In genomic region chr19:4112367-4112766, GRCh38 we compare ENCODE assay signal across 17 cellular contexts. TPM values are rescaled to one million over a fixed set of nuclear protein-coding genes. Genes with fewer than 3 reads are reported as not detected.
A peak's percentile ranks its signal among the peaks of the same experiment; 100 is the strongest.
DNase-seq lines count a peak whose midpoint lies in the region; ATAC-seq and TF ChIP-seq lines count a peak whose summit lies in the region.
"Had no signal": no experiment of that assay in that cellular context is flagged by ENCODE, and none has a peak within 500 bp of the region (broad histone marks: within the 10 kb centered on the region; RNA-seq: fewer than 3 reads in every experiment).

No MANE protein-coding gene starts in this region.

- H3K9me3 Mint-ChIP-seq in activated CD8-positive, alpha-beta T cell treated with anti-CD3 and anti-CD28 coated beads, Interleukin-2, amount 10 ng/mL, durations not matched to agents 7 days and 5 days (ENCODE audit: insufficient read depth), result no peaks in the 10 kb centered on the region
- no peaks in the 10 kb centered on the region for H3K9me3 Mint-ChIP-seq in activated CD8-positive, alpha-beta T cell treated with anti-CD3 and anti-CD28 coated beads for 36 hours
- no peaks in the 10 kb centered on the region for H3K9me3 Mint-ChIP-seq in stimulated activated memory B cell treated with anti-CD40 and anti-IgM and Interleukin-4, amounts not matched to agents 10 μg/mL and 1 μg/mL and 100 μg/mL, for 72 hours
- H3K9me3 Mint-ChIP-seq in activated naive CD4-positive, alpha-beta T cell treated with anti-CD3 and anti-CD28 coated beads for 36 hours, result no peaks in the 10 kb centered on the region

- peak overlapping the region; percentile 42 for H3K27ac Mint-ChIP-seq in activated CD8-positive, alpha-beta T cell treated with anti-CD3 and anti-CD28 coated beads, Interleukin-2, amount 10 ng/mL, durations not matched to agents 7 days and 5 days
- no peak overlapping the region for H3K27ac Mint-ChIP-seq in activated CD8-positive, alpha-beta T cell treated with anti-CD3 and anti-CD28 coated beads for 36 hours
- peak overlapping the region; percentile 39 for H3K27ac Mint-ChIP-seq in T-helper 17 cell
- H3K27ac Mint-ChIP-seq in stimulated activated memory B cell treated with anti-CD40 and anti-IgM and Interleukin-4, amounts not matched to agents 10 μg/mL and 1 μg/mL and 100 μg/mL, for 72 hours, result peak overlapping the region; percentile 97
- no peak overlapping the region for H3K27ac Mint-ChIP-seq in activated naive CD4-positive, alpha-beta T cell treated with anti-CD3 and anti-CD28 coated beads for 36 hours

- CTCF ChIA-PET in activated CD8-positive, alpha-beta T cell treated with anti-CD3 and anti-CD28 coated beads, Interleukin-2, amount 10 ng/mL, durations not matched to agents 7 days and 5 days (lab: Charles Lee), result interaction anchor here (1.4 kb wide), 1 partner anchor 27 kb away, joined by 6 read pairs; no protein-coding TSS in a partner anchor
- CTCF ChIA-PET in activated CD8-positive, alpha-beta T cell treated with anti-CD3 and anti-CD28 coated beads for 36 hours (lab: Charles Lee), result no interaction called here
- CTCF ChIA-PET in activated naive CD4-positive, alpha-beta T cell treated with anti-CD3 and anti-CD28 coated beads for 36 hours (lab: Charles Lee), result no interaction called here

- H3K4me3 Mint-ChIP-seq in activated CD8-positive, alpha-beta T cell treated with anti-CD3 and anti-CD28 coated beads, Interleukin-2, amount 10 ng/mL, durations not matched to agents 7 days and 5 days, result no peak overlapping the region
- H3K4me3 Mint-ChIP-seq in activated CD8-positive, alpha-beta T cell treated with anti-CD3 and anti-CD28 coated beads for 36 hours, result no peak overlapping the region
- no peak overlapping the region for H3K4me3 Mint-ChIP-seq in T-helper 17 cell
- no peak overlapping the region for H3K4me3 Mint-ChIP-seq in stimulated activated memory B cell treated with anti-CD40 and anti-IgM and Interleukin-4, amounts not matched to agents 10 μg/mL and 1 μg/mL and 100 μg/mL, for 72 hours
- H3K4me3 Mint-ChIP-seq in activated naive CD4-positive, alpha-beta T cell treated with anti-CD3 and anti-CD28 coated beads for 36 hours, result no peak overlapping the region

- peaks cover 86% of the 10 kb centered on the region for H3K4me1 Mint-ChIP-seq in activated CD8-positive, alpha-beta T cell treated with anti-CD3 and anti-CD28 coated beads, Interleukin-2, amount 10 ng/mL, durations not matched to agents 7 days and 5 days (ENCODE audit: low read depth)
- H3K4me1 Mint-ChIP-seq in activated CD8-positive, alpha-beta T cell treated with anti-CD3 and anti-CD28 coated beads for 36 hours (ENCODE audit: low read depth), result peaks cover 58% of the 10 kb centered on the region
- peaks cover 39% of the 10 kb centered on the region for H3K4me1 Mint-ChIP-seq in T-helper 17 cell
- peaks cover 89% of the 10 kb centered on the region for H3K4me1 Mint-ChIP-seq in stimulated activated memory B cell treated with anti-CD40 and anti-IgM and Interleukin-4, amounts not matched to agents 10 μg/mL and 1 μg/mL and 100 μg/mL, for 72 hours
- H3K4me1 Mint-ChIP-seq in activated naive CD4-positive, alpha-beta T cell treated with anti-CD3 and anti-CD28 coated beads for 36 hours (ENCODE audit: low read depth), result peaks cover 48% of the 10 kb centered on the region

- H3K27me3 Mint-ChIP-seq in activated CD8-positive, alpha-beta T cell treated with anti-CD3 and anti-CD28 coated beads, Interleukin-2, amount 10 ng/mL, durations not matched to agents 7 days and 5 days (ENCODE audit: low read depth), result no peaks in the 10 kb centered on the region
- no peaks in the 10 kb centered on the region for H3K27me3 Mint-ChIP-seq in activated CD8-positive, alpha-beta T cell treated with anti-CD3 and anti-CD28 coated beads for 36 hours
- H3K27me3 Mint-ChIP-seq in T-helper 17 cell, result no peaks in the 10 kb centered on the region
- no peaks in the 10 kb centered on the region for H3K27me3 Mint-ChIP-seq in stimulated activated memory B cell treated with anti-CD40 and anti-IgM and Interleukin-4, amounts not matched to agents 10 μg/mL and 1 μg/mL and 100 μg/mL, for 72 hours
- H3K27me3 Mint-ChIP-seq in activated naive CD4-positive, alpha-beta T cell treated with anti-CD3 and anti-CD28 coated beads for 36 hours (ENCODE audit: low read depth), result no peaks in the 10 kb centered on the region

- intact Hi-C loops in activated CD8-positive, alpha-beta T cell treated with anti-CD3 and anti-CD28 coated beads for 36 hours (cut with micrococcal nuclease), result no loop called here
- intact Hi-C loops in activated naive CD4-positive, alpha-beta T cell treated with anti-CD3 and anti-CD28 coated beads for 36 hours (cut with micrococcal nuclease), result no loop called here

- no peaks in the 10 kb centered on the region for H3K9me3 ChIP-seq in T-helper 17 cell (ENCODE audit: control insufficient read depth, low read length, poor library complexity, severe bottlenecking)

- ATAC-seq in activated CD8-positive, alpha-beta T cell treated with anti-CD3 and anti-CD28 coated beads, Interleukin-2, amount 10 ng/mL, durations not matched to agents 7 days and 5 days, result no peak
- ATAC-seq in activated CD8-positive, alpha-beta T cell treated with anti-CD3 and anti-CD28 coated beads for 36 hours, result no peak
- no peak for ATAC-seq in T-helper 17 cell
- ATAC-seq in stimulated activated memory B cell treated with anti-CD40 and anti-IgM and Interleukin-4, amounts not matched to agents 10 μg/mL and 1 μg/mL and 100 μg/mL, for 72 hours, result no peak

- POLR2A ChIA-PET in activated CD8-positive, alpha-beta T cell treated with anti-CD3 and anti-CD28 coated beads, Interleukin-2, amount 10 ng/mL, durations not matched to agents 7 days and 5 days (lab: Charles Lee), result interaction anchor here (1.3 kb wide), 1 partner anchor 43 kb away, joined by 3 read pairs; no protein-coding TSS in a partner anchor
- POLR2A ChIA-PET in activated CD8-positive, alpha-beta T cell treated with anti-CD3 and anti-CD28 coated beads for 36 hours (lab: Charles Lee), result no interaction called here

- DNase-seq in activated CD8-positive, alpha-beta T cell treated with anti-CD3 and anti-CD28 coated beads, Interleukin-2, amount 10 ng/mL, durations not matched to agents 7 days and 5 days, result no peak
- no peak for DNase-seq in activated CD8-positive, alpha-beta T cell treated with anti-CD3 and anti-CD28 coated beads for 36 hours
- DNase-seq in T-helper 17 cell, result no peak
- DNase-seq in kidney tubule cell (ENCODE audit: low spot score), result peak; percentile 16
- DNase-seq in activated naive CD4-positive, alpha-beta T cell treated with anti-CD3 and anti-CD28 coated beads for 36 hours, result no peak
- no peak for DNase-seq in NCI-H2107 treated with DMSO at 0.1 percent for 48 hours (lab: John Stamatoyannopoulos, UW; ENCODE audit: unreplicated experiment)
- DNase-seq in SIG-M5 (lab: John Stamatoyannopoulos, UW), result no peak
- DNase-seq: DND-41, GOT3, NCI-H1092, NCI-H146, NCI-H2081, NCI-H510A, NCI-H774, PC-9 had no signal

- TF ChIP-seq CTCF in activated CD8-positive, alpha-beta T cell treated with anti-CD3 and anti-CD28 coated beads for 36 hours (IDR thresholded peaks at IDR 0.05), result no peak

- H3K36me3 Mint-ChIP-seq in activated CD8-positive, alpha-beta T cell treated with anti-CD3 and anti-CD28 coated beads, Interleukin-2, amount 10 ng/mL, durations not matched to agents 7 days and 5 days (ENCODE audit: low read depth), result peaks cover 86% of the 10 kb centered on the region
- peaks cover 56% of the 10 kb centered on the region for H3K36me3 Mint-ChIP-seq in activated CD8-positive, alpha-beta T cell treated with anti-CD3 and anti-CD28 coated beads for 36 hours (ENCODE audit: low read depth)
- H3K36me3 Mint-ChIP-seq in T-helper 17 cell (ENCODE audit: low read depth), result peaks cover 2% of the 10 kb centered on the region
- H3K36me3 Mint-ChIP-seq in stimulated activated memory B cell treated with anti-CD40 and anti-IgM and Interleukin-4, amounts not matched to agents 10 μg/mL and 1 μg/mL and 100 μg/mL, for 72 hours, result peaks cover 54% of the 10 kb centered on the region
- peaks cover 32% of the 10 kb centered on the region for H3K36me3 Mint-ChIP-seq in activated naive CD4-positive, alpha-beta T cell treated with anti-CD3 and anti-CD28 coated beads for 36 hours (ENCODE audit: low read depth)

RNA-seq across cellular contexts. Expression of gene MAP2K2, which starts 11.6 kb away (rescaled TPM):
- total RNA-seq in activated CD8-positive, alpha-beta T cell treated with anti-CD3 and anti-CD28 coated beads, Interleukin-2, amount 10 ng/mL, durations not matched to agents 7 days and 5 days, result 100 to 1,000 TPM; 218 to 234 TPM
- total RNA-seq in activated CD8-positive, alpha-beta T cell treated with anti-CD3 and anti-CD28 coated beads for 36 hours, result 100 to 1,000 TPM; 141 to 145 TPM
- total RNA-seq in T-helper 17 cell, result 10 to 100 TPM; 94.3 to 94.6 TPM
- total RNA-seq in activated naive CD4-positive, alpha-beta T cell treated with anti-CD3 and anti-CD28 coated beads for 36 hours, result 100 to 1,000 TPM; 101 to 103 TPM

RNA-seq across cellular contexts. Expression of gene CREB3L3, which starts 41.1 kb away (rescaled TPM):
- total RNA-seq in activated CD8-positive, alpha-beta T cell treated with anti-CD3 and anti-CD28 coated beads, Interleukin-2, amount 10 ng/mL, durations not matched to agents 7 days and 5 days, result under 1 TPM; 0.16 to 0.18 TPM
- not detected for total RNA-seq in activated CD8-positive, alpha-beta T cell treated with anti-CD3 and anti-CD28 coated beads for 36 hours
- total RNA-seq in T-helper 17 cell, result under 1 TPM in 1 of 2 donors, not detected in 1; 0.82 TPM
- total RNA-seq in activated naive CD4-positive, alpha-beta T cell treated with anti-CD3 and anti-CD28 coated beads for 36 hours, result not detected
- total RNA-seq: MCF 10A, PC-9 had no signal

RNA-seq across cellular contexts. Expression of gene ZBTB7A, which starts 45.7 kb away (rescaled TPM):
- total RNA-seq in activated CD8-positive, alpha-beta T cell treated with anti-CD3 and anti-CD28 coated beads, Interleukin-2, amount 10 ng/mL, durations not matched to agents 7 days and 5 days, result 10 to 100 TPM; 59.1 to 63.1 TPM
- 10 to 100 TPM; 46.6 TPM for total RNA-seq in activated CD8-positive, alpha-beta T cell treated with anti-CD3 and anti-CD28 coated beads for 36 hours
- 10 to 100 TPM; 47.3 to 51.1 TPM for total RNA-seq in T-helper 17 cell
- total RNA-seq in activated naive CD4-positive, alpha-beta T cell treated with anti-CD3 and anti-CD28 coated beads for 36 hours, result 10 to 100 TPM; 11.3 to 11.9 TPM

Comparison
In these comparisons a context has a peak if more than half of its experiments do, and no peak if none do; other contexts are left out.
1. H3K27ac Mint-ChIP-seq: peak in activated CD8-positive, alpha-beta T cell treated with anti-CD3 and anti-CD28 coated beads, Interleukin-2, amount 10 ng/mL, durations not matched to agents 7 days and 5 days (single experiment), T-helper 17 cell (single experiment) and stimulated activated memory B cell treated with anti-CD40 and anti-IgM and Interleukin-4, amounts not matched to agents 10 μg/mL and 1 μg/mL and 100 μg/mL, for 72 hours (single experiment); none in activated CD8-positive, alpha-beta T cell treated with anti-CD3 and anti-CD28 coated beads for 36 hours (single experiment) and activated naive CD4-positive, alpha-beta T cell treated with anti-CD3 and anti-CD28 coated beads for 36 hours (single experiment).